8 cellular contexts compared by ENCODE assay signal in genomic region chr4:120049732-120050494, GRCh38. TPM values are rescaled to one million over a fixed set of nuclear protein-coding genes. Genes with fewer than 3 reads are reported as not detected.
DNase-seq lines count a peak whose midpoint lies in the region; TF ChIP-seq lines count a peak whose summit lies in the region.

No MANE protein-coding gene starts in this region.

- intact Hi-C loops in head of caudate nucleus (cut with DNase I) = loop anchor here (10.0 kb wide), 1 partner anchor 485 kb away; no protein-coding TSS in a partner anchor

- peaks cover 2% of the 10 kb centered on the region for H3K4me1 Mint-ChIP-seq in activated naive CD8-positive, alpha-beta T cell treated with anti-CD3 and anti-CD28 coated beads for 36 hours
- H3K4me1 Mint-ChIP-seq in type B pancreatic cell (ENCODE audit: unreplicated experiment) = peaks cover 17% of the 10 kb centered on the region

- H3K18ac ChIP-seq in trophoblast cell (ENCODE audit: low read length) = no peak overlapping the region

- H2BK5ac ChIP-seq in trophoblast cell (ENCODE audit: low read depth, low read length, poor library complexity) = no peak overlapping the region

- H3K27ac Mint-ChIP-seq in activated naive CD8-positive, alpha-beta T cell treated with anti-CD3 and anti-CD28 coated beads for 36 hours = no peak overlapping the region
- H3K27ac Mint-ChIP-seq in type B pancreatic cell = no peak overlapping the region

- H4K12ac ChIP-seq in trophoblast cell (ENCODE audit: low read depth, low read length) = no peak overlapping the region

- no peaks in the 10 kb centered on the region for H3K36me3 ChIP-seq in trophoblast cell (ENCODE audit: control insufficient read depth in 1 of 2, insufficient read depth in 2 of 2, low read length in 2 of 2)

- no peak overlapping the region for H3K4ac ChIP-seq in trophoblast cell (ENCODE audit: low read depth, low read length)

- peak; percentile 72 for DNase-seq in GM04503 (ENCODE audit: low read depth)
- peak; percentile 88 for DNase-seq in H4 (ENCODE audit: low spot score)
- DNase-seq in LoVo (ENCODE audit: low spot score) = peak; percentile 68
- DNase-seq in SKM-1 (lab: John Stamatoyannopoulos, UW; ENCODE audit: unreplicated experiment) = peak; percentile 42
- DNase-seq in activated naive CD8-positive, alpha-beta T cell treated with anti-CD3 and anti-CD28 coated beads for 36 hours = peak; percentile 57
- peak; percentile 32 to 95 (median 84) for DNase-seq in head of caudate nucleus
- peak; percentile 64 to 92 for DNase-seq in trophoblast cell
- DNase-seq in type B pancreatic cell (ENCODE audit: extremely low spot score, unreplicated experiment) = peak; percentile 82

- no peaks in the 10 kb centered on the region for H3K27me3 ChIP-seq in trophoblast cell (ENCODE audit: insufficient read depth, low read length)

- no CpG with 5 or more reads among the region's 11 CpGs for WGBS in trophoblast cell (ENCODE audit: extremely low coverage, insufficient coverage, insufficient read length)

- no peaks in the 10 kb centered on the region for H3K27me3 Mint-ChIP-seq in activated naive CD8-positive, alpha-beta T cell treated with anti-CD3 and anti-CD28 coated beads for 36 hours
- H3K27me3 Mint-ChIP-seq in type B pancreatic cell = peaks cover 3% of the 10 kb centered on the region

- H3K9ac ChIP-seq in trophoblast cell (ENCODE audit: low read length) = no peak overlapping the region

- no peaks in the 10 kb centered on the region for H3K4me1 ChIP-seq in trophoblast cell (ENCODE audit: control insufficient read depth in 1 of 2, insufficient read depth in 2 of 2, low read length in 2 of 2)

- no peaks in the 10 kb centered on the region for H3K9me3 ChIP-seq in trophoblast cell (ENCODE audit: insufficient read depth, low read depth, low read length)

- no peaks in the 10 kb centered on the region for H3K79me2 ChIP-seq in trophoblast cell (ENCODE audit: control insufficient read depth, insufficient read depth, low read length, poor library complexity)

- H3K4me2 ChIP-seq in trophoblast cell (ENCODE audit: low read length) = no peak overlapping the region

- H4K8ac ChIP-seq in trophoblast cell (ENCODE audit: low read depth, low read length) = no peak overlapping the region

- H2BK12ac ChIP-seq in trophoblast cell (ENCODE audit: low read length) = no peak overlapping the region

- H2AFZ ChIP-seq in trophoblast cell (ENCODE audit: insufficient read depth, low read length, poor library complexity) = no peak overlapping the region

- peak; percentile 91 for TF ChIP-seq CTCF in type B pancreatic cell (conservative IDR thresholded peaks at IDR 0.05)

- no peak overlapping the region for H3K4me3 Mint-ChIP-seq in activated naive CD8-positive, alpha-beta T cell treated with anti-CD3 and anti-CD28 coated beads for 36 hours
- peak overlapping the region; percentile 30 for H3K4me3 Mint-ChIP-seq in type B pancreatic cell

- no peaks in the 10 kb centered on the region for H3K79me1 ChIP-seq in trophoblast cell (ENCODE audit: low read length)

- H2AK5ac ChIP-seq in trophoblast cell (ENCODE audit: low read length) = no peak overlapping the region

- H2BK120ac ChIP-seq in trophoblast cell (ENCODE audit: insufficient read depth, low read length, poor library complexity) = no peak overlapping the region

- no peak overlapping the region for H4K91ac ChIP-seq in trophoblast cell (ENCODE audit: low read depth, low read length)

- H3K9me3 Mint-ChIP-seq in activated naive CD8-positive, alpha-beta T cell treated with anti-CD3 and anti-CD28 coated beads for 36 hours = no peaks in the 10 kb centered on the region
- H3K9me3 Mint-ChIP-seq in type B pancreatic cell = no peaks in the 10 kb centered on the region

- H3K23ac ChIP-seq in trophoblast cell (ENCODE audit: low read length) = no peak overlapping the region

- H3K36me3 Mint-ChIP-seq in activated naive CD8-positive, alpha-beta T cell treated with anti-CD3 and anti-CD28 coated beads for 36 hours = peaks cover 2% of the 10 kb centered on the region
- H3K36me3 Mint-ChIP-seq in type B pancreatic cell = no peaks in the 10 kb centered on the region

- H3K27ac ChIP-seq in trophoblast cell (ENCODE audit: low read depth, low read length) = no peak overlapping the region

- no peak overlapping the region for H3K14ac ChIP-seq in trophoblast cell (ENCODE audit: low read length)

- no peak overlapping the region for H3K4me3 ChIP-seq in trophoblast cell (ENCODE audit: low read depth, low read length)

RNA-seq across cellular contexts. Expression of gene MAD2L1, which starts 16.7 kb away (rescaled TPM):
- 70.7 and 115 TPM in 2 replicates for total RNA-seq in H4 (2014; rRNA removed; shearing (Covaris generic))
- total RNA-seq in activated naive CD8-positive, alpha-beta T cell treated with anti-CD3 and anti-CD28 coated beads for 36 hours = 100 to 1,000 TPM in 1 of 2 experiments, 10 to 100 TPM in 1; 100.0 to 106 TPM
- polyA plus RNA-seq in trophoblast cell (2013) = 21.8 and 23.2 TPM in 2 replicates
- 16.0 and 37.4 TPM in 2 replicates for total RNA-seq in type B pancreatic cell (ENCODE audit: low replicate concordance)
